ENCODE assay signal across 19 cellular contexts in the genomic region with DNA sequence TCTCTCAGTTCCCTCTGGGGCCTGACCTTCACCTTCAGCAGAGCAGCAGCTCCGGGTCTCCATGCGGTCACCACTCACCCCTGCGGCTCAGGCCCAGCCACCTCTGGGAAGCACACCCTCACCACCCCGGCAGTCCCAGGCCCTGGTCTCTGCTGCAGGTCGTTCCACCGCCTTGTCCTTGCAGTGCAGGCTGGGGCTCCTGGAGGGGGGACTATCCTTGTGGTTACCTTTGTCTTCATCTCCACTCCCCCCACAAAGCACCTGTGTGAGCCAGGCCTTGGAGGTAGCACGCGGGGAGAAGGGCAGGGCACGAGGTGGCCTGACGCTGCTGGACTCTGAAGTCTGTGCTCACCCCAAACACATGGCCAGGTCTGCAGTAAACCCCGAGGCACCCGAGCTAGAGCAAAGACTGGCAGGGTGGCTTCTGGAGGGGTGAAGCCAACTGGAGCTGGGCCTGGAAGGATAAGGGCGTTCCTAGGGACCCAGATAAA. TPM values are rescaled to one million over a fixed set of nuclear protein-coding genes. Genes with fewer than 3 reads are reported as not detected.
DNase-seq lines count a peak whose midpoint lies in the region; ATAC-seq and TF ChIP-seq lines count a peak whose summit lies in the region.
"Had no signal": no experiment of that assay in that cellular context is flagged by ENCODE, and none has a peak within 500 bp of the region (broad histone marks: within the 10 kb centered on the region; RNA-seq: fewer than 3 reads in every experiment).

No MANE protein-coding gene starts in this region.

- no peaks in the 10 kb centered on the region for H4K20me1 ChIP-seq in BLaER1
- H4K20me1 ChIP-seq in OCI-LY3 (ENCODE audit: insufficient read depth, low read length), result no peaks in the 10 kb centered on the region
- no peaks in the 10 kb centered on the region for H4K20me1 ChIP-seq in osteoblast (ENCODE audit: insufficient read depth, low read length)

- H3K9me3 ChIP-seq in BLaER1 (no peaks in the 10 kb centered on the region), OCI-LY3 (ENCODE audit: insufficient read depth, low read length) (no peaks in the 10 kb centered on the region), osteoblast (ENCODE audit: low read depth, low read length) (no peaks in the 10 kb centered on the region), T-helper 17 cell (ENCODE audit: control insufficient read depth, low read length, poor library complexity, severe bottlenecking) (no peaks in the 10 kb centered on the region)
- H3K9me3 ChIP-seq: neutrophil, stomach had no signal

- H3K27me3 ChIP-seq in BLaER1 (no peaks in the 10 kb centered on the region), OCI-LY3 (ENCODE audit: low read depth, low read length) (no peaks in the 10 kb centered on the region), osteoblast (ENCODE audit: insufficient read depth, low read length) (peaks cover 4% of the 10 kb centered on the region)

- no peaks in the 10 kb centered on the region for H3K36me3 ChIP-seq in BLaER1
- no peaks in the 10 kb centered on the region for H3K36me3 ChIP-seq in OCI-LY3 (replicated peaks; ENCODE audit: low read depth, low read length)
- H3K36me3 ChIP-seq in osteoblast (ENCODE audit: insufficient read depth, low read length), result no peaks in the 10 kb centered on the region
- H3K36me3 ChIP-seq: neutrophil, stomach had no signal

- H3K4me3 ChIP-seq in BLaER1 (peak overlapping the region; percentile 45), OCI-LY3 (ENCODE audit: low read length) (no peak overlapping the region), osteoblast (ENCODE audit: insufficient read depth, low read length) (no peak overlapping the region)

- H3K9me3 Mint-ChIP-seq in glutamatergic neuron (ENCODE audit: unreplicated experiment), result no peaks in the 10 kb centered on the region
- H3K9me3 Mint-ChIP-seq: activated naive CD4-positive, alpha-beta T cell treated with anti-CD3 and anti-CD28 coated beads for 36 hours; activated T-cell treated with anti-CD3 and anti-CD28 coated beads, Interleukin-2, amount 50 U/mL, for 72 hours; immature natural killer cell; type B pancreatic cell had no signal

- H3K36me3 Mint-ChIP-seq in glutamatergic neuron (ENCODE audit: unreplicated experiment), result no peaks in the 10 kb centered on the region
- H3K36me3 Mint-ChIP-seq in T-helper 17 cell (ENCODE audit: low read depth), result peaks cover 2% of the 10 kb centered on the region
- H3K36me3 Mint-ChIP-seq: immature natural killer cell, type B pancreatic cell had no signal

- H3K9ac ChIP-seq in BLaER1 (peak overlapping the region; percentile 74), OCI-LY3 (ENCODE audit: low read length) (peak overlapping the region; percentile 53; the same call in 1 of the 2 replicates)

- H3K79me2 ChIP-seq in OCI-LY3 (ENCODE audit: low read length) (no peaks in the 10 kb centered on the region), osteoblast (ENCODE audit: insufficient read depth, low read length) (no peaks in the 10 kb centered on the region)

- DNase-seq in glutamatergic neuron (peak; percentile 21), osteoblast (ENCODE audit: insufficient read length, low spot score, missing footprints) (peak; percentile 70), DMS79 (lab: John Stamatoyannopoulos, UW) (no peak), NCI-H82 (lab: John Stamatoyannopoulos, UW) (no peak), T-helper 17 cell (no peak)
- DNase-seq in stimulated activated naive CD8-positive, alpha-beta T cell treated with anti-CD3 and anti-CD28 coated beads, Interleukin-15, Interleukin-2, amounts not matched to agents 100 U/mL and 50 U/mL, for 24 hours, result no peak
- DNase-seq: activated CD4-positive, alpha-beta T cell treated with anti-CD3 and anti-CD28 coated beads for 4 hours; activated naive CD4-positive, alpha-beta T cell treated with anti-CD3 and anti-CD28 coated beads for 36 hours; activated T-cell treated with anti-CD3 and anti-CD28 coated beads, Interleukin-2, amount 50 U/mL, for 72 hours; foreskin keratinocyte; immature natural killer cell; KG1; NCI-H1436 treated with DMSO at 0.1 percent for 48 hours; stimulated activated CD4-positive, alpha-beta T cell treated with anti-CD3 and anti-CD28 coated beads, Interleukin-4, amount 100 ng/mL, for 1 hour; stomach had no signal

- H3K4me2 ChIP-seq in BLaER1 (peak overlapping the region; percentile 94), OCI-LY3 (ENCODE audit: low read length) (peak overlapping the region; percentile 64), osteoblast (ENCODE audit: insufficient read depth, low read length) (no peak overlapping the region)

- peaks cover 4% of the 10 kb centered on the region for H3K4me1 Mint-ChIP-seq in glutamatergic neuron (ENCODE audit: low read depth, unreplicated experiment)
- H3K4me1 Mint-ChIP-seq in T-helper 17 cell, result no peaks in the 10 kb centered on the region

- H3K4me3 Mint-ChIP-seq in glutamatergic neuron (ENCODE audit: unreplicated experiment) (no peak overlapping the region), T-helper 17 cell (no peak overlapping the region)
- H3K4me3 Mint-ChIP-seq: activated naive CD4-positive, alpha-beta T cell treated with anti-CD3 and anti-CD28 coated beads for 36 hours; activated T-cell treated with anti-CD3 and anti-CD28 coated beads, Interleukin-2, amount 50 U/mL, for 72 hours; type B pancreatic cell had no signal

- TF ChIP-seq CTCF in OCI-LY3 (IDR thresholded peaks at IDR 0.05; ENCODE audit: low read depth, low read length), result no peak
- TF ChIP-seq CTCF in glutamatergic neuron (IDR thresholded peaks at IDR 0.05; ENCODE audit: partially characterized antibody, unreplicated experiment), result no peak
- TF ChIP-seq CTCF in osteoblast (IDR thresholded peaks at IDR 0.05; ENCODE audit: extremely low read depth, low read depth, low read length), result no peak

- H3K27me3 Mint-ChIP-seq in glutamatergic neuron (ENCODE audit: unreplicated experiment) (peaks cover 2% of the 10 kb centered on the region), T-helper 17 cell (peaks cover 16% of the 10 kb centered on the region)
- H3K27me3 Mint-ChIP-seq: type B pancreatic cell had no signal

- H3K4me1 ChIP-seq in BLaER1, result peaks cover 88% of the 10 kb centered on the region
- peaks cover 19% of the 10 kb centered on the region for H3K4me1 ChIP-seq in OCI-LY3 (ENCODE audit: low read length)
- no peaks in the 10 kb centered on the region for H3K4me1 ChIP-seq in osteoblast (ENCODE audit: insufficient read depth, low read length)
- H3K4me1 ChIP-seq: foreskin keratinocyte had no signal

- H3K27ac ChIP-seq in BLaER1, result peak overlapping the region; percentile 94
- H3K27ac ChIP-seq in OCI-LY3 (ENCODE audit: low read length), result peak overlapping the region; percentile 34; the same call in 1 of the 2 replicates
- no peak overlapping the region for H3K27ac ChIP-seq in osteoblast (ENCODE audit: low read depth, low read length)
- H3K27ac ChIP-seq: foreskin keratinocyte, neutrophil, stomach had no signal

- ATAC-seq in stimulated activated naive CD8-positive, alpha-beta T cell treated with anti-CD3 and anti-CD28 coated beads, Interleukin-15, Interleukin-2, amounts not matched to agents 100 U/mL and 50 U/mL, for 24 hours, result no peak
- ATAC-seq in T-helper 17 cell, result no peak
- ATAC-seq: activated T-cell treated with anti-CD3 and anti-CD28 coated beads, Interleukin-2, amount 50 U/mL, for 72 hours; foreskin keratinocyte had no signal

- H3K27ac Mint-ChIP-seq in glutamatergic neuron (ENCODE audit: unreplicated experiment) (no peak overlapping the region), T-helper 17 cell (no peak overlapping the region)
- H3K27ac Mint-ChIP-seq: activated naive CD4-positive, alpha-beta T cell treated with anti-CD3 and anti-CD28 coated beads for 36 hours; activated T-cell treated with anti-CD3 and anti-CD28 coated beads, Interleukin-2, amount 50 U/mL, for 72 hours; immature natural killer cell; type B pancreatic cell had no signal

- H2AFZ ChIP-seq in OCI-LY3 (ENCODE audit: low read depth, low read length), result peak overlapping the region; percentile 61; the same call in 1 of the 2 replicates
- H2AFZ ChIP-seq in osteoblast (ENCODE audit: low read length), result no peak overlapping the region

RNA-seq across cellular contexts. Expression of a gene that starts 33.2 kb away (rescaled TPM):
- total RNA-seq in glutamatergic neuron (ENCODE audit: unreplicated experiment) (20.5 TPM), osteoblast (25.3 and 26.4 TPM in 2 replicates), T-helper 17 cell (10 to 100 TPM in 1 of 2 donors, 1 to 10 TPM in 1; 7.5 to 10.6 TPM)

Comparison
In these comparisons a context has a peak if more than half of its experiments do, and no peak if none do; other contexts are left out.
1. DNase-seq: peak in glutamatergic neuron (single experiment) and osteoblast (single experiment); none in DMS79 (single experiment), NCI-H82 (single experiment), stimulated activated naive CD8-positive, alpha-beta T cell treated with anti-CD3 and anti-CD28 coated beads, Interleukin-15, Interleukin-2, amounts not matched to agents 100 U/mL and 50 U/mL, for 24 hours (single experiment) and T-helper 17 cell (0 of 3).